ENCODE assay signal across 16 cellular contexts in the genomic region with DNA sequence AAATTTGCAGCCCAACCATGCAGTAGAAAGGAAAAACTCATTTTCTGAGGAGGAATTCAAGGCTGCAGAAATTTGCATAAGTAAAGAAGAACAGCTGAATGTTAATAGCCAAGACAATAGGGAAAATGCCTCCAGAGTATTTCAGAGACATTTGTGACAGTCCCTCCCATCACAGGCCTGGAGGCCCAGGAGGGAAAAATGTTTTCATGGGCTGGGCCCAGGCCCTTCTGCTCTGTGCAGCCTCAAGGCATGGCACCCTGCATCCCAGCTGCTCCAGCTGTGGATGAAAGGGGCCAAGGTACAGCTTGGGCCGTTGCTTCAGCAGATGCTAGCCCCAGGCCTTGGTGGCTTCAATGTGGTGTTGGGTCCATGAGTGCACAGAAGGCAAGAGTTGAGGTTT.
DNase-seq lines count a peak whose midpoint lies in the region; ATAC-seq and TF ChIP-seq lines count a peak whose summit lies in the region.
"Had no signal": no experiment of that assay in that cellular context is flagged by ENCODE, and none has a peak within 500 bp of the region (broad histone marks: within the 10 kb centered on the region; RNA-seq: fewer than 3 reads in every experiment).

No MANE protein-coding gene starts in this region.

- no peak for TF ChIP-seq CTCF in HEK293 (tag by site-specific recombination; IDR thresholded peaks at IDR 0.05)
- TF ChIP-seq CTCF in stomach (IDR thresholded peaks at IDR 0.05): no peak

- POLR2A ChIA-PET in HEK293 (lab: Yijun Ruan, JAX): no interaction called here

- ATAC-seq in left lobe of liver: no peak
- ATAC-seq: HCT116 had no signal

- no peaks in the 10 kb centered on the region for H3K9me3 ChIP-seq in HEK293 (ENCODE audit: control insufficient read depth, insufficient read depth, low read depth, low read length)
- peaks cover 0 to 8% (median 2%) of the 10 kb centered on the region in 4 donors for H3K9me3 ChIP-seq in stomach
- H3K9me3 ChIP-seq: Caco-2 had no signal

- H3K4me1 ChIP-seq in HEK293 (ENCODE audit: control insufficient read depth, insufficient read depth, low read length) (no peaks in the 10 kb centered on the region), stomach (peaks cover 4 to 10% (median 7%) of the 10 kb centered on the region in 4 donors)
- H3K4me1 ChIP-seq: Caco-2 had no signal

- intact Hi-C loops in stomach (cut with DNase I; ENCODE audit: low total_unique reads): no loop called here

- H3K4me3 ChIP-seq in HEK293 (ENCODE audit: low read depth, low read length) (no peak overlapping the region), stomach (no peak overlapping the region)

- no peaks in the 10 kb centered on the region for H3K27me3 ChIP-seq in stomach

- no peak for TF ChIP-seq EP300 in stomach (IDR thresholded peaks at IDR 0.05)

- no peak overlapping the region for H3K27ac ChIP-seq in HEK293 (ENCODE audit: extremely low read depth, low read depth, low read length)
- H3K27ac ChIP-seq in stomach: peak overlapping the region in 3 of 5 donors; percentile 4 to 73 (median 14)
- H3K27ac ChIP-seq: 22Rv1 had no signal

- CTCF ChIA-PET in HEK293 (lab: Yijun Ruan, JAX): no interaction called here

- no peak for TF ChIP-seq POLR2A in stomach (IDR thresholded peaks at IDR 0.05)

- 37 to 86% (median 77%) methylated on average over 1 of the region's 1 CpG for WGBS in stomach, 5 donors

- DNase-seq in DMS53 (lab: John Stamatoyannopoulos, UW) (peak; percentile 12), DMS53 treated with DMSO at 0.1 percent for 48 hours (lab: John Stamatoyannopoulos, UW; ENCODE audit: unreplicated experiment) (no peak), stomach (no peak), HuH-7.5 (ENCODE audit: low spot score) (no peak), left lobe of liver (ENCODE audit: low spot score) (no peak)
- DNase-seq: ACHN; C1 segment of cervical spinal cord; Caco-2; CD4-positive, alpha-beta memory T cell; DMS 273 treated with DMSO at 0.1 percent for 48 hours; DND-41; H9; HFFc6 had no signal

- H3K36me3 ChIP-seq in HEK293 (ENCODE audit: control insufficient read depth in 2 of 2, insufficient read depth in 1 of 2, low read length in 2 of 2) (no peaks in the 10 kb centered on the region), stomach (no peaks in the 10 kb centered on the region)

TF ChIP-seq in HEK293, 187 proteins besides CTCF, POLR2A, EP300 and RAD21:
- TF ChIP-seq ZNF664 (tag by site-specific recombination; IDR thresholded peaks at IDR 0.05) (no peak), BCL11A (tag by site-specific recombination; IDR thresholded peaks at IDR 0.05; ENCODE audit: low read depth) (no peak), ZFHX2 (tag by site-specific recombination; conservative IDR thresholded peaks at IDR 0.05) (no peak), ZNF133 (tag by site-specific recombination; IDR thresholded peaks at IDR 0.05) (no peak), ZNF350 (tag by site-specific recombination; IDR thresholded peaks at IDR 0.05) (no peak), ZNF140 (tag by site-specific recombination; IDR thresholded peaks at IDR 0.05) (no peak), ZNF585B (tag by site-specific recombination; IDR thresholded peaks at IDR 0.05) (peak; percentile 87), SALL2 (tag by site-specific recombination; IDR thresholded peaks at IDR 0.05; ENCODE audit: borderline replicate concordance) (no peak), HOXD13 (CRISPR knock-in tag; IDR thresholded peaks at IDR 0.05; ENCODE audit: borderline replicate concordance) (no peak), ZNF138 (tag by site-specific recombination; IDR thresholded peaks at IDR 0.05; ENCODE audit: borderline replicate concordance) (no peak), ZNF558 (tag by site-specific recombination; IDR thresholded peaks at IDR 0.05) (no peak), ZNF624 (tag by site-specific recombination; IDR thresholded peaks at IDR 0.05) (no peak), ZNF324 (tag by site-specific recombination; IDR thresholded peaks at IDR 0.05) (no peak), ZNF416 (tag by site-specific recombination; IDR thresholded peaks at IDR 0.05) (no peak), ZNF660 (tag by site-specific recombination; IDR thresholded peaks at IDR 0.05) (no peak), YY1 (tag by site-specific recombination; IDR thresholded peaks at IDR 0.05) (no peak), SETDB1 (IDR thresholded peaks at IDR 0.05; ENCODE audit: insufficient read length, low read length) (peak; percentile 54), ZNF112 (tag by site-specific recombination; IDR thresholded peaks at IDR 0.05) (no peak), TRIM28 (IDR thresholded peaks at IDR 0.05; ENCODE audit: borderline replicate concordance, low read length) (peak; percentile 87; the same call in 1 of the 2 replicates)
- TF ChIP-seq, protein P1, sequence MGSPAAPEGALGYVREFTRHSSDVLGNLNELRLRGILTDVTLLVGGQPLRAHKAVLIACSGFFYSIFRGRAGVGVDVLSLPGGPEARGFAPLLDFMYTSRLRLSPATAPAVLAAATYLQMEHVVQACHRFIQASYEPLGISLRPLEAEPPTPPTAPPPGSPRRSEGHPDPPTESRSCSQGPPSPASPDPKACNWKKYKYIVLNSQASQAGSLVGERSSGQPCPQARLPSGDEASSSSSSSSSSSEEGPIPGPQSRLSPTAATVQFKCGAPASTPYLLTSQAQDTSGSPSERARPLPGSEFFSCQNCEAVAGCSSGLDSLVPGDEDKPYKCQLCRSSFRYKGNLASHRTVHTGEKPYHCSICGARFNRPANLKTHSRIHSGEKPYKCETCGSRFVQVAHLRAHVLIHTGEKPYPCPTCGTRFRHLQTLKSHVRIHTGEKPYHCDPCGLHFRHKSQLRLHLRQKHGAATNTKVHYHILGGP (tag by site-specific recombination; IDR thresholded peaks at IDR 0.05): no peak
- TF ChIP-seq, protein P2, sequence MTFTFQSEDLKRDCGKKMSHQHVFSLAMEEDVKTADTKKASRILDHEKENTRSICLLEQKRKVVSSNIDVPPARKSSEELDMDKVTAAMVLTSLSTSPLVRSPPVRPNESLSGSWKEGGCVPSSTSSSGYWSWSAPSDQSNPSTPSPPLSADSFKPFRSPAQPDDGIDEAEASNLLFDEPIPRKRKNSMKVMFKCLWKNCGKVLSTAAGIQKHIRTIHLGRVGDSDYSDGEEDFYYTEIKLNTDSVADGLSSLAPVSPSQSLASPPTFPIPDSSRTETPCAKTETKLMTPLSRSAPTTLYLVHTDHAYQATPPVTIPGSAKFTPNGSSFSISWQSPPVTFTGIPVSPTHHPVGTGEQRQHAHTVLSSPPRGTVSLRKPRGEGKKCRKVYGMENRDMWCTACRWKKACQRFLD (tag by site-specific recombination; IDR thresholded peaks at IDR 0.05): no peak
TF ChIP-seq in HEK293: peak in this region for 3.
